In the genomic region with DNA sequence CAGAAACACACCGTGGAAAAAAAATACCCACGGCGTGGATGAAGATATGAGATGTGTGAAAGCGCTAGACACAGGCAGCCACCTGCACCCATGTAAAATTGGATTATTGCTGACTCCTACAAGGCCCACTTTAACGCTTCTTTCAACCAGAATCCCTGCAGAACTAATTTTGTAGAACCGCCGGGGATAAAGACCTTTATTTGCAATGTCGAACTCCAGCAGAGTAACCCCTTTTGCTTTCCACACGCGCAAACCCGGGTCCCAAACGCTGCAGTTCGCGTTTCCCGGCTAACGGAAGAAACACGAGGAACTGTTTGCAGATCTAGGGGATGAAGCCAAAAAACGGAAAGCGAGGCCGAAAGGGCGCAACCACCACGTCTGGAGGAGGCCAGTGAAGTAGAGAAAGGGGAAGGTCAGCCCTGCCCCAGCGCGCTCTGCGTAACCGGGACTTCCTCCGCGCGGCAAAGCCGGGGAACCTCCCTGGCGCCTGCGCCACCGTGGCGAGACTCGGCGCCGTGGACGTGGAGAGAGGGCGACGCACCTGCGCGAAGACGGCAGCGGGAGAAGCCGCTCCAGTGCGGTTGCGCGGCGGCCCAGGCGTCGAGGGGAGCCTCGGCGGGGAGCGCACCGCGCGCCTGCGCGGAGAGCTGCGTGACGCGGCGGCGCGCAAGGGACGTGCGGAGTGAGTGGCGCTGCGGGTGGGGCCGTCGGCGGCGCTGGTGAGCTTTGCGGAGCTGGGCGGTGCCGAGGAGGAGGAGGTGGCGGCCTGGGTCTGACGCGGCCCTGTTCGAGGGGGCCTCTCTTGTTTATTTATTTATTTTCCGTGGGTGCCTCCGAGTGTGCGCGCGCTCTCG, we compare ENCODE assay signal across 8 cellular contexts. TPM values are rescaled to one million over a fixed set of nuclear protein-coding genes. Genes with fewer than 3 reads are reported as not detected.
DNase-seq lines count a peak whose midpoint lies in the region; ATAC-seq lines count a peak whose summit lies in the region.

A gene (plus strand): TSS at position 729 of the 854 bp plus-strand sequence. CDS start 295 bp downstream, outside the sequence.

- H2BK120ac ChIP-seq in mesendoderm (ENCODE audit: low read depth, low read length), result no peak within 1 kb of the TSS

- no peaks in the 10 kb centered on the region for H3K36me3 ChIP-seq in mesendoderm (ENCODE audit: control insufficient read depth, insufficient read depth, low read length)

- peak within 1 kb of the TSS; percentile 92 for H3K27ac ChIP-seq in mesendoderm (ENCODE audit: low read depth, low read length)

- H3K4me1 ChIP-seq in mesendoderm (ENCODE audit: control insufficient read depth, low read depth, low read length), result peaks cover 4% of the 10 kb centered on the region

- H3K79me2 ChIP-seq in mesendoderm (ENCODE audit: control insufficient read depth, insufficient read depth, low read length), result peaks cover 36% of the 10 kb centered on the region

- peak within 1 kb of the TSS; percentile 69 for H3K23ac ChIP-seq in mesendoderm (ENCODE audit: low read length)

- peak within 1 kb of the TSS; percentile 35 for H2BK5ac ChIP-seq in mesendoderm (ENCODE audit: low read length)

- H3K36me3 Mint-ChIP-seq in effector memory CD8-positive, alpha-beta T cell (ENCODE audit: insufficient read depth), result peaks cover 35% of the 10 kb centered on the region

- no peak within 1 kb of the TSS for H2AK5ac ChIP-seq in mesendoderm (ENCODE audit: low read length)

- H3K4me2 ChIP-seq in mesendoderm (ENCODE audit: low read length), result peak within 1 kb of the TSS; percentile 94

- DNase-seq in COR-L47 (lab: John Stamatoyannopoulos, UW), result peak; percentile 95
- DNase-seq in HT1080 (ENCODE audit: low read depth), result peak; percentile 97
- DNase-seq in NOMO-1 (lab: John Stamatoyannopoulos, UW; ENCODE audit: unreplicated experiment in 2 of 2), result peak; percentile 96 to 98
- peak; percentile 86 to 89 for DNase-seq in activated CD8-positive, alpha-beta memory T cell treated with anti-CD3 and anti-CD28 coated beads for 4 hours (ENCODE audit: low read depth in 2 of 2)
- peak; percentile 95 to 97 (median 95) for DNase-seq in effector memory CD8-positive, alpha-beta T cell
- peak; percentile 95 for DNase-seq in mesendoderm
- peak; percentile 83 for DNase-seq in stimulated activated CD8-positive, alpha-beta memory T cell treated with anti-CD3 and anti-CD28 coated beads, Interleukin-15, amount 100 ng/mL, for 1 hour (ENCODE audit: low read depth)

- H4K8ac ChIP-seq in mesendoderm (ENCODE audit: low read depth, low read length), result no peak within 1 kb of the TSS

- ATAC-seq in GM21360 (IDR thresholded peaks at IDR 0.05; ENCODE audit: unreplicated experiment), result peak; percentile 76
- peak; percentile 83 for ATAC-seq in effector memory CD8-positive, alpha-beta T cell (replicated peaks)

- H3K9me3 Mint-ChIP-seq in effector memory CD8-positive, alpha-beta T cell, result no peaks in the 10 kb centered on the region

- no peaks in the 10 kb centered on the region for H3K27me3 Mint-ChIP-seq in effector memory CD8-positive, alpha-beta T cell

- H3K9ac ChIP-seq in mesendoderm (ENCODE audit: low read length), result peak within 1 kb of the TSS; percentile 97

- peak within 1 kb of the TSS; percentile 86 for H3K18ac ChIP-seq in mesendoderm (ENCODE audit: low read length)

- H4K5ac ChIP-seq in mesendoderm (ENCODE audit: low read length), result peak within 1 kb of the TSS; percentile 33

- peak within 1 kb of the TSS; percentile 98 for H3K4ac ChIP-seq in mesendoderm (ENCODE audit: low read depth, low read length)

- peak within 1 kb of the TSS; percentile 98 for H3K27ac Mint-ChIP-seq in effector memory CD8-positive, alpha-beta T cell

- no peak within 1 kb of the TSS for H2BK15ac ChIP-seq in mesendoderm (replicated peaks; ENCODE audit: low read depth)

- WGBS in mesendoderm (ENCODE audit: extremely low coverage, insufficient coverage, low lambda C conversion rate), result no CpG with 5 or more reads among the region's 86 CpGs

- peak within 1 kb of the TSS; percentile 96 for H3K4me3 Mint-ChIP-seq in effector memory CD8-positive, alpha-beta T cell

- H3K56ac ChIP-seq in mesendoderm (ENCODE audit: low read length), result peak within 1 kb of the TSS; percentile 94

- H3K4me1 Mint-ChIP-seq in effector memory CD8-positive, alpha-beta T cell (ENCODE audit: low read depth in 2 of 2), result peaks cover 42 to 46% of the 10 kb centered on the region in 2 donors

- H3K79me1 ChIP-seq in mesendoderm (ENCODE audit: low read length), result no peaks in the 10 kb centered on the region

- H3K4me3 ChIP-seq in mesendoderm (ENCODE audit: low read length), result peak within 1 kb of the TSS; percentile 97

- H3K27me3 ChIP-seq in mesendoderm (ENCODE audit: insufficient read depth, low read length, poor library complexity), result no peaks in the 10 kb centered on the region

RNA-seq across cellular contexts. Expression of the gene that starts here (rescaled TPM):
- 73.5 and 113 TPM in 2 replicates for total RNA-seq in HT1080 (2014; rRNA removed; shearing (Covaris generic))
- 92.4 and 117 TPM in 2 replicates for polyA plus RNA-seq in HT1080 (2015; cell fraction: cytosol; rRNA removed)
- polyA plus RNA-seq in HT1080 (2015; cell fraction: nucleus; rRNA removed), result 92.9 and 116 TPM in 2 replicates
- polyA plus RNA-seq in mesendoderm (2013, experiment 1 of 2), result 75.3 TPM
- 76.4 TPM for polyA plus RNA-seq in mesendoderm (2013, experiment 2 of 2)

Comparison
In these comparisons a context has a peak if more than half of its experiments do, and no peak if none do; other contexts are left out.
1. Peak in every context shown above with its lines: DNase-seq, ATAC-seq, H3K4me3 ChIP-seq and H3K27ac ChIP-seq.